Comparison of ENCODE assay signal across 10 cellular contexts in the genomic region with DNA sequence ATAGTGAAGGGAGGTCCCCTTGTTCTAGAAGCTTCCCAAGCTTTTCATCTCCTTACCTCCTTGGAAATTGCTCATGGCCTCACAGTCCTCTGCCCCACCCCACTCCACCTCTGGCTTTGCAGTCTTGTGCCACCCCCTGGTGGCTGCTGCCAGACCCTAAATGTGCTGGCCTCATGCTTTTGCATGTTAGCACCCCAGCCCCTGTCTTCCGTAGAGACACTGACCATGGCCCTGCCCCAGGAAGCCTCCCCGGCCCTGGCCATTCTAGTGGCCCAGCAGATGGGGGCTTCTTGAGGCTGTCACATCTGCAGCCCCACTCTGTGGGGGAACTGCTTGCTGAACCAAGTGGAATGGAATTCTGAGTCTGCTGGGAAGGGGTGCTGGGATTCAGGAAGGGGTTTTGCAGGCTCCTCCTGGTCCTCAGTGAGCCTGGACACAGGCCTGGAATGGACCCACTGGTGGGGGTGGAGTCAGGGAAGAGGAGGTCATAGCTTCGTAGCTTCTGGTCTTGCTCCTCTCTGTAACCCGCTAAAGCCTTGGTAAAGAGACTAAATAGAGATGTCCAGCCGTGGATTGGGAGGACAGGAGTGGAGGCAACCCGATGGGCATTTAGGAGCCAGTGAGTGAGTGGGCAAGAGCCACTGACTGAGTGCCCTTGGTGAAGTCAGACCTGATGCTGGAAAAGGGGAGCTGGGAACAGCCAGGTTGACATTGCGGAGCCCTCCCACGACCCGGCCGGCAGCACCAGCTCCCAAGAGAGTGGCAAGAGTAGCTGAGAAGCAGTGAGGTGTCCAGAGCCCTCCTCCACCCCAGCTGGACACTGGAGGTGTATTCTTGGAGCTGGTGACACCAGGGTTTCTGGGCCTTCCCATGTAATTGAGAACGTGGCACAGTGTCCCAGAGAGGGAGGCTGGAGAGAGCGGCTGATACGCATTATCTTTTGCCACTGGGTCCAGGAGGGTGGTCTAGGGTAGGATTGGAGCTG. TPM values are rescaled to one million over a fixed set of nuclear protein-coding genes. Genes with fewer than 3 reads are reported as not detected.
DNase-seq lines count a peak whose midpoint lies in the region; ATAC-seq and TF ChIP-seq lines count a peak whose summit lies in the region.
"Had no signal": no experiment of that assay in that cellular context is flagged by ENCODE, and none has a peak within 500 bp of the region (broad histone marks: within the 10 kb centered on the region; RNA-seq: fewer than 3 reads in every experiment).

No MANE protein-coding gene starts in this region.

- no peaks in the 10 kb centered on the region for H3K4me1 Mint-ChIP-seq in activated naive CD4-positive, alpha-beta T cell treated with anti-CD3 and anti-CD28 coated beads, Interleukin-2, amount 10 ng/mL, durations not matched to agents 7 days and 5 days
- H3K4me1 Mint-ChIP-seq in activated T-helper 17 cell treated with anti-CD3 and anti-CD28 coated beads, Interleukin-2, amount 50 U/mL, for 72 hours = no peaks in the 10 kb centered on the region
- no peaks in the 10 kb centered on the region for H3K4me1 Mint-ChIP-seq in stimulated activated naive B cell treated with anti-CD40 and anti-IgM and Interleukin-4, amounts not matched to agents 10 μg/mL and 1 μg/mL and 100 μg/mL, for 72 hours

- TF ChIP-seq CTCF in lower leg skin (IDR thresholded peaks at IDR 0.05) = no peak

- no peak for TF ChIP-seq POLR2A in lower leg skin (IDR thresholded peaks at IDR 0.05)

- intact Hi-C loops in lower leg skin (cut with DNase I; ENCODE audit: low total_unique reads) = no loop called here

- no peaks in the 10 kb centered on the region for H3K9me3 Mint-ChIP-seq in activated naive CD4-positive, alpha-beta T cell treated with anti-CD3 and anti-CD28 coated beads, Interleukin-2, amount 10 ng/mL, durations not matched to agents 7 days and 5 days
- H3K9me3 Mint-ChIP-seq in activated T-helper 17 cell treated with anti-CD3 and anti-CD28 coated beads, Interleukin-2, amount 50 U/mL, for 72 hours = no peaks in the 10 kb centered on the region
- no peaks in the 10 kb centered on the region for H3K9me3 Mint-ChIP-seq in stimulated activated naive B cell treated with anti-CD40 and anti-IgM and Interleukin-4, amounts not matched to agents 10 μg/mL and 1 μg/mL and 100 μg/mL, for 72 hours
- H3K9me3 Mint-ChIP-seq: CD4-positive, alpha-beta T cell had no signal

- DNase-seq in activated naive CD4-positive, alpha-beta T cell treated with anti-CD3 and anti-CD28 coated beads, Interleukin-2, amount 10 ng/mL, durations not matched to agents 7 days and 5 days = peak; percentile 20
- no peak for DNase-seq in activated naive CD4-positive, alpha-beta T cell treated with anti-CD3 and anti-CD28 coated beads, Interleukin-2, amount 50 U/mL, for 16 hours
- peak; percentile 16 for DNase-seq in KBM-7
- no peak for DNase-seq in stimulated activated naive B cell treated with anti-CD40 and anti-IgM and Interleukin-4, amounts not matched to agents 10 μg/mL and 1 μg/mL and 100 μg/mL, for 72 hours
- DNase-seq in lower leg skin (ENCODE audit: low spot score in 2 of 2) = no peak
- DNase-seq in NK-92 (lab: John Stamatoyannopoulos, UW; ENCODE audit: unreplicated experiment) = no peak
- DNase-seq: testis had no signal

- 86 to 89% methylated on average over 13 of the region's 13 CpGs for WGBS in lower leg skin, 2 donors

- in situ Hi-C loops in KBM-7 (cut with MboI; ENCODE audit: low pct_unique_long_range_greater_than_20kb, low sequenced_read_pairs) = no loop called here

- H3K27me3 Mint-ChIP-seq in activated naive CD4-positive, alpha-beta T cell treated with anti-CD3 and anti-CD28 coated beads, Interleukin-2, amount 10 ng/mL, durations not matched to agents 7 days and 5 days = peaks cover 42% of the 10 kb centered on the region
- H3K27me3 Mint-ChIP-seq in activated T-helper 17 cell treated with anti-CD3 and anti-CD28 coated beads, Interleukin-2, amount 50 U/mL, for 72 hours = peaks cover 17% of the 10 kb centered on the region
- peaks cover 29 to 31% of the 10 kb centered on the region in 2 donors for H3K27me3 Mint-ChIP-seq in stimulated activated naive B cell treated with anti-CD40 and anti-IgM and Interleukin-4, amounts not matched to agents 10 μg/mL and 1 μg/mL and 100 μg/mL, for 72 hours

- no peak overlapping the region for H3K27ac Mint-ChIP-seq in activated naive CD4-positive, alpha-beta T cell treated with anti-CD3 and anti-CD28 coated beads, Interleukin-2, amount 10 ng/mL, durations not matched to agents 7 days and 5 days
- peak overlapping the region; percentile 56 for H3K27ac Mint-ChIP-seq in activated T-helper 17 cell treated with anti-CD3 and anti-CD28 coated beads, Interleukin-2, amount 50 U/mL, for 72 hours
- no peak overlapping the region for H3K27ac Mint-ChIP-seq in stimulated activated naive B cell treated with anti-CD40 and anti-IgM and Interleukin-4, amounts not matched to agents 10 μg/mL and 1 μg/mL and 100 μg/mL, for 72 hours
- H3K27ac Mint-ChIP-seq: CD4-positive, alpha-beta T cell had no signal

- CTCF ChIA-PET in activated naive CD4-positive, alpha-beta T cell treated with anti-CD3 and anti-CD28 coated beads, Interleukin-2, amount 10 ng/mL, durations not matched to agents 7 days and 5 days (lab: Charles Lee) = no interaction called here

- no peak overlapping the region for H3K4me3 Mint-ChIP-seq in activated naive CD4-positive, alpha-beta T cell treated with anti-CD3 and anti-CD28 coated beads, Interleukin-2, amount 10 ng/mL, durations not matched to agents 7 days and 5 days
- no peak overlapping the region for H3K4me3 Mint-ChIP-seq in activated T-helper 17 cell treated with anti-CD3 and anti-CD28 coated beads, Interleukin-2, amount 50 U/mL, for 72 hours
- H3K4me3 Mint-ChIP-seq in stimulated activated naive B cell treated with anti-CD40 and anti-IgM and Interleukin-4, amounts not matched to agents 10 μg/mL and 1 μg/mL and 100 μg/mL, for 72 hours = no peak overlapping the region
- H3K4me3 Mint-ChIP-seq: CD4-positive, alpha-beta T cell had no signal

- ATAC-seq in activated T-helper 17 cell treated with anti-CD3 and anti-CD28 coated beads, Interleukin-2, amount 50 U/mL, for 72 hours (replicated peaks) = no peak
- peak; percentile 49 to 66 for ATAC-seq in stimulated activated naive B cell treated with anti-CD40 and anti-IgM and Interleukin-4, amounts not matched to agents 10 μg/mL and 1 μg/mL and 100 μg/mL, for 72 hours (replicated peaks)
- ATAC-seq in GM18502 (IDR thresholded peaks at IDR 0.05; ENCODE audit: poor library complexity, unreplicated experiment) = no peak

- H3K36me3 Mint-ChIP-seq in activated naive CD4-positive, alpha-beta T cell treated with anti-CD3 and anti-CD28 coated beads, Interleukin-2, amount 10 ng/mL, durations not matched to agents 7 days and 5 days = no peaks in the 10 kb centered on the region
- H3K36me3 Mint-ChIP-seq in activated T-helper 17 cell treated with anti-CD3 and anti-CD28 coated beads, Interleukin-2, amount 50 U/mL, for 72 hours (ENCODE audit: low read depth) = no peaks in the 10 kb centered on the region
- no peaks in the 10 kb centered on the region for H3K36me3 Mint-ChIP-seq in stimulated activated naive B cell treated with anti-CD40 and anti-IgM and Interleukin-4, amounts not matched to agents 10 μg/mL and 1 μg/mL and 100 μg/mL, for 72 hours

- no peak overlapping the region for H3K4me3 ChIP-seq in lower leg skin (ENCODE audit: low read depth, poor library complexity, severe bottlenecking)
- H3K4me3 ChIP-seq: testis had no signal

RNA-seq across cellular contexts. Expression of a gene that starts 20.9 kb away (rescaled TPM):
- total RNA-seq in activated T-helper 17 cell treated with anti-CD3 and anti-CD28 coated beads, Interleukin-2, amount 50 U/mL, for 72 hours = not detected
- total RNA-seq in lower leg skin = 10 to 100 TPM; 23.8 to 71.6 (median 35.1) TPM
- total RNA-seq: CD4-positive, alpha-beta T cell had no signal

Comparison
In these comparisons a context has a peak if more than half of its experiments do, and no peak if none do; other contexts are left out.
1. DNase-seq: peak in activated naive CD4-positive, alpha-beta T cell treated with anti-CD3 and anti-CD28 coated beads, Interleukin-2, amount 10 ng/mL, durations not matched to agents 7 days and 5 days (single experiment) and KBM-7 (single experiment); none in activated naive CD4-positive, alpha-beta T cell treated with anti-CD3 and anti-CD28 coated beads, Interleukin-2, amount 50 U/mL, for 16 hours (single experiment), stimulated activated naive B cell treated with anti-CD40 and anti-IgM and Interleukin-4, amounts not matched to agents 10 μg/mL and 1 μg/mL and 100 μg/mL, for 72 hours (single experiment), lower leg skin (0 of 2) and NK-92 (single experiment).
2. ATAC-seq: peak in stimulated activated naive B cell treated with anti-CD40 and anti-IgM and Interleukin-4, amounts not matched to agents 10 μg/mL and 1 μg/mL and 100 μg/mL, for 72 hours (2 of 2); none in activated T-helper 17 cell treated with anti-CD3 and anti-CD28 coated beads, Interleukin-2, amount 50 U/mL, for 72 hours (single experiment) and GM18502 (single experiment).
3. RNA of a gene that starts 20.9 kb away (total RNA-seq): 23.8 to 71.6 TPM in lower leg skin; not detected in activated T-helper 17 cell treated with anti-CD3 and anti-CD28 coated beads, Interleukin-2, amount 50 U/mL, for 72 hours; every median in the first group is over 10 times any median in the second.